In genomic region chr1:54764132-54764921, GRCh38 we compare ENCODE assay signal across 8 cellular contexts. TPM values are rescaled to one million over a fixed set of nuclear protein-coding genes. Genes with fewer than 3 reads are reported as not detected.
DNase-seq lines count a peak whose midpoint lies in the region; ATAC-seq and TF ChIP-seq lines count a peak whose summit lies in the region.

Gene PARS2, minus strand, starts transcription at chr1:54764523. Its CDS starts 5,362 bp downstream, at chr1:54759161.

- no peaks in the 10 kb centered on the region for H4K20me1 ChIP-seq in hepatocyte (ENCODE audit: insufficient read depth, poor library complexity, severe bottlenecking)

- no peaks in the 10 kb centered on the region for H3K9me2 ChIP-seq in hepatocyte (replicated peaks; ENCODE audit: insufficient read depth)

- H2AFZ ChIP-seq in hepatocyte, result peak within 1 kb of the TSS; percentile 69

- ATAC-seq in GM18508 (IDR thresholded peaks at IDR 0.05; ENCODE audit: insufficient read depth, unreplicated experiment) (peak; percentile 93), HG02981 (IDR thresholded peaks at IDR 0.05; ENCODE audit: unreplicated experiment) (peak; percentile 97)

- H3K9ac ChIP-seq in rectal smooth muscle tissue (ENCODE audit: low read length), result peak within 1 kb of the TSS; percentile 75

- H3K4me2 ChIP-seq in hepatocyte, result peak within 1 kb of the TSS; percentile 93

- H3K27me3 ChIP-seq in hepatocyte (no peaks in the 10 kb centered on the region), rectal smooth muscle tissue (ENCODE audit: control insufficient read depth, insufficient read depth, low read length) (no peaks in the 10 kb centered on the region)

- H3K4me1 ChIP-seq in hepatocyte (ENCODE audit: insufficient read depth) (peaks cover 5% of the 10 kb centered on the region), rectal smooth muscle tissue (ENCODE audit: control insufficient read depth, insufficient read depth, low read length) (peaks cover 7% of the 10 kb centered on the region)

- peak within 1 kb of the TSS; percentile 29 for H3K4me3 ChIP-seq in hepatocyte
- peak within 1 kb of the TSS; percentile 96 for H3K4me3 ChIP-seq in rectal smooth muscle tissue (ENCODE audit: low read length)

- H3K36me3 ChIP-seq in hepatocyte (replicated peaks; ENCODE audit: insufficient read depth, low read depth) (no peaks in the 10 kb centered on the region), rectal smooth muscle tissue (ENCODE audit: control insufficient read depth, insufficient read depth, low read length) (no peaks in the 10 kb centered on the region)

- H3K27ac ChIP-seq in hepatocyte, result peak within 1 kb of the TSS; percentile 91
- peak within 1 kb of the TSS; percentile 65 for H3K27ac ChIP-seq in rectal smooth muscle tissue (ENCODE audit: low read depth, low read length)

- H3K79me2 ChIP-seq in hepatocyte, result peaks cover 20% of the 10 kb centered on the region

- no peak for TF ChIP-seq CTCF in hepatocyte (IDR thresholded peaks at IDR 0.05; ENCODE audit: poor library complexity)

- no peaks in the 10 kb centered on the region for H3K9me3 ChIP-seq in hepatocyte (ENCODE audit: low read depth)

- WGBS in hepatocyte (ENCODE audit: low lambda C conversion rate, missing lambda C conversion rate), result under 1% methylated on average over 57 of the region's 57 CpGs

- peak; percentile 100 for DNase-seq in NCI-H2029 (lab: John Stamatoyannopoulos, UW)
- peak; percentile 93 for DNase-seq in T-helper 9 cell
- peak; percentile 100 for DNase-seq in astrocyte of the hippocampus (ENCODE audit: low read depth, low spot score)
- peak; percentile 100 for DNase-seq in hepatocyte (ENCODE audit: low spot score)
- no peak for DNase-seq in cortex of kidney (lab: John Stamatoyannopoulos, UW)

RNA-seq across cellular contexts. Expression of gene PARS2, which starts in this region (rescaled TPM):
- 4.8 and 5.3 TPM in 2 replicates for total RNA-seq in hepatocyte
- 4.1 and 9.3 TPM in 2 replicates for polyA plus RNA-seq in hepatocyte
